8 cellular contexts compared by ENCODE assay signal in the genomic region with DNA sequence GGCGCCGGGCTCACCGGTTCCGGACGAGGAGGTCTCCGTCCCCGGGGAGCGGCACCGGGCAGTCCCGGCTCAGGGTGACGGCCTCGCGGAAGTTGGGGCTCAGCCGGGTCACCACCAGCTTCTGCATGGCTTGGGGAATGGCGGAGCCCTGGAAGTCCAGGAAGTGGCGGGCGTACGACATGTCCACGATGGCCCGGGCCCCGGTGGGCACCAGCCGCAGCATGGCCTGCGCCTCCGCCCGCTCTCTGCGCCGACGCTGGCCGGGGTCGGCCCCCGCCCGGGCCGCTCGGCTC. TPM values are rescaled to one million over a fixed set of nuclear protein-coding genes. Genes with fewer than 3 reads are reported as not detected.
DNase-seq lines count a peak whose midpoint lies in the region; ATAC-seq, FAIRE-seq and TF ChIP-seq lines count a peak whose summit lies in the region.

No MANE protein-coding gene starts in this region.

- H3K4me3 ChIP-seq in cardiac muscle cell: peak overlapping the region; percentile 97
- peak overlapping the region; percentile 86 for H3K4me3 ChIP-seq in kidney epithelial cell (ENCODE audit: low read depth, low read length)

- no peak for FAIRE-seq in frontal cortex (lab: Jason Lieb, UNC)

- H3K4me1 ChIP-seq in cardiac muscle cell (ENCODE audit: low read depth): peaks cover 20% of the 10 kb centered on the region

- H3K36me3 ChIP-seq in cardiac muscle cell (no peaks in the 10 kb centered on the region), kidney epithelial cell (ENCODE audit: control insufficient read depth, insufficient read depth, low read length) (no peaks in the 10 kb centered on the region)

- DNase-seq in cardiac muscle cell (ENCODE audit: low read depth in 1 of 2, low spot score in 1 of 2): no peak
- DNase-seq in cardiac septum (ENCODE audit: low spot score): no peak
- DNase-seq in activated T-helper 1 cell treated with anti-CD3 and anti-CD28 coated beads, Interleukin-12 subunit alpha, Interleukin-12 subunit beta, Interleukin-2, Interleukin-4 antibody, amounts not matched to agents 30 ng/mL and 10 ng/mL and 1 ng/mL, durations not matched to agents 14 hours and 24 hours and 36 hours (ENCODE audit: low spot score): no peak
- DNase-seq in kidney epithelial cell (ENCODE audit: low read depth): no peak
- DNase-seq in frontal cortex (ENCODE audit: low spot score in 2 of 2): no peak

- peaks cover 55% of the 10 kb centered on the region for H3K4me1 Mint-ChIP-seq in activated T-helper 1 cell treated with anti-CD3 and anti-CD28 coated beads, Interleukin-12 subunit alpha, Interleukin-12 subunit beta, Interleukin-2, Interleukin-4 antibody, amounts not matched to agents 30 ng/mL and 10 ng/mL and 1 ng/mL, durations not matched to agents 14 hours and 24 hours and 36 hours (ENCODE audit: low read depth)

- H3K27me3 ChIP-seq in cardiac muscle cell (peaks cover 58% of the 10 kb centered on the region), kidney epithelial cell (ENCODE audit: control insufficient read depth, insufficient read depth, low read length) (peaks cover 23% of the 10 kb centered on the region)

- H3K27ac Mint-ChIP-seq in activated T-helper 1 cell treated with anti-CD3 and anti-CD28 coated beads, Interleukin-12 subunit alpha, Interleukin-12 subunit beta, Interleukin-2, Interleukin-4 antibody, amounts not matched to agents 30 ng/mL and 10 ng/mL and 1 ng/mL, durations not matched to agents 14 hours and 24 hours and 36 hours: no peak overlapping the region

- no peaks in the 10 kb centered on the region for H3K9me3 Mint-ChIP-seq in activated T-helper 1 cell treated with anti-CD3 and anti-CD28 coated beads, Interleukin-12 subunit alpha, Interleukin-12 subunit beta, Interleukin-2, Interleukin-4 antibody, amounts not matched to agents 30 ng/mL and 10 ng/mL and 1 ng/mL, durations not matched to agents 14 hours and 24 hours and 36 hours

- H3K27ac ChIP-seq in cardiac muscle cell (peak overlapping the region; percentile 89), temporal lobe (ENCODE audit: low read depth, low read length) (peak overlapping the region; percentile 56)

- TF ChIP-seq CTCF in cardiac muscle cell (IDR thresholded peaks at IDR 0.05; ENCODE audit: low read depth, low read length) (no peak), kidney epithelial cell (IDR thresholded peaks at IDR 0.05; ENCODE audit: insufficient read depth, low read length, poor library complexity, severe bottlenecking) (no peak)

- H3K36me3 Mint-ChIP-seq in activated T-helper 1 cell treated with anti-CD3 and anti-CD28 coated beads, Interleukin-12 subunit alpha, Interleukin-12 subunit beta, Interleukin-2, Interleukin-4 antibody, amounts not matched to agents 30 ng/mL and 10 ng/mL and 1 ng/mL, durations not matched to agents 14 hours and 24 hours and 36 hours (ENCODE audit: low read depth): peaks cover 15% of the 10 kb centered on the region

- ATAC-seq in HG03108 (IDR thresholded peaks at IDR 0.05; ENCODE audit: unreplicated experiment) (peak; percentile 5), GM21423 (IDR thresholded peaks at IDR 0.05; ENCODE audit: unreplicated experiment) (no peak)

- peaks cover 35% of the 10 kb centered on the region for H3K27me3 Mint-ChIP-seq in activated T-helper 1 cell treated with anti-CD3 and anti-CD28 coated beads, Interleukin-12 subunit alpha, Interleukin-12 subunit beta, Interleukin-2, Interleukin-4 antibody, amounts not matched to agents 30 ng/mL and 10 ng/mL and 1 ng/mL, durations not matched to agents 14 hours and 24 hours and 36 hours (ENCODE audit: insufficient read depth)

- no peaks in the 10 kb centered on the region for H3K9me3 ChIP-seq in cardiac muscle cell (ENCODE audit: low read depth)

- peak overlapping the region; percentile 30 for H3K4me3 Mint-ChIP-seq in activated T-helper 1 cell treated with anti-CD3 and anti-CD28 coated beads, Interleukin-12 subunit alpha, Interleukin-12 subunit beta, Interleukin-2, Interleukin-4 antibody, amounts not matched to agents 30 ng/mL and 10 ng/mL and 1 ng/mL, durations not matched to agents 14 hours and 24 hours and 36 hours

- intact Hi-C loops in cardiac septum (cut with DNase I): loop anchor here (2.0 to 10.0 kb wide), 4 partner anchors 18 to 266 kb away; no protein-coding TSS in a partner anchor
- intact Hi-C loops in activated T-helper 1 cell treated with anti-CD3 and anti-CD28 coated beads, Interleukin-12 subunit alpha, Interleukin-12 subunit beta, Interleukin-2, Interleukin-4 antibody, amounts not matched to agents 30 ng/mL and 10 ng/mL and 1 ng/mL, durations not matched to agents 14 hours and 24 hours and 36 hours (cut with micrococcal nuclease): loop anchor here (2.0 to 10.0 kb wide), 7 partner anchors 54 to 1858 kb away; a partner anchor contains a TSS

RNA-seq across cellular contexts. Expression of a gene that starts 0.2 kb away (rescaled TPM):
- 11.0 and 21.1 TPM in 2 replicates for total RNA-seq in cardiac muscle cell
- 17.4 and 18.5 TPM in 2 replicates for polyA plus RNA-seq in cardiac muscle cell
- total RNA-seq in cardiac septum: 33.7 TPM
- 19.1 and 23.3 TPM in 2 replicates for total RNA-seq in activated T-helper 1 cell treated with anti-CD3 and anti-CD28 coated beads, Interleukin-12 subunit alpha, Interleukin-12 subunit beta, Interleukin-2, Interleukin-4 antibody, amounts not matched to agents 30 ng/mL and 10 ng/mL and 1 ng/mL, durations not matched to agents 14 hours and 24 hours and 36 hours
- 6.6 and 11.8 TPM in 2 replicates for total RNA-seq in kidney epithelial cell
- total RNA-seq in temporal lobe: 15.5 TPM
- 16.7 TPM for total RNA-seq in frontal cortex

RNA-seq across cellular contexts. Expression of a gene that starts 1.8 kb away (rescaled TPM):
- total RNA-seq in cardiac muscle cell (10.6 and 13.5 TPM in 2 replicates), cardiac septum (13.3 TPM), kidney epithelial cell (4.8 and 5.8 TPM in 2 replicates), temporal lobe (8.6 TPM), frontal cortex (7.3 TPM)
- 5.6 and 6.5 TPM in 2 replicates for polyA plus RNA-seq in cardiac muscle cell
- total RNA-seq in activated T-helper 1 cell treated with anti-CD3 and anti-CD28 coated beads, Interleukin-12 subunit alpha, Interleukin-12 subunit beta, Interleukin-2, Interleukin-4 antibody, amounts not matched to agents 30 ng/mL and 10 ng/mL and 1 ng/mL, durations not matched to agents 14 hours and 24 hours and 36 hours: 12.7 and 13.5 TPM in 2 replicates
